ENCODE assay signal across 8 cellular contexts in the genomic region with DNA sequence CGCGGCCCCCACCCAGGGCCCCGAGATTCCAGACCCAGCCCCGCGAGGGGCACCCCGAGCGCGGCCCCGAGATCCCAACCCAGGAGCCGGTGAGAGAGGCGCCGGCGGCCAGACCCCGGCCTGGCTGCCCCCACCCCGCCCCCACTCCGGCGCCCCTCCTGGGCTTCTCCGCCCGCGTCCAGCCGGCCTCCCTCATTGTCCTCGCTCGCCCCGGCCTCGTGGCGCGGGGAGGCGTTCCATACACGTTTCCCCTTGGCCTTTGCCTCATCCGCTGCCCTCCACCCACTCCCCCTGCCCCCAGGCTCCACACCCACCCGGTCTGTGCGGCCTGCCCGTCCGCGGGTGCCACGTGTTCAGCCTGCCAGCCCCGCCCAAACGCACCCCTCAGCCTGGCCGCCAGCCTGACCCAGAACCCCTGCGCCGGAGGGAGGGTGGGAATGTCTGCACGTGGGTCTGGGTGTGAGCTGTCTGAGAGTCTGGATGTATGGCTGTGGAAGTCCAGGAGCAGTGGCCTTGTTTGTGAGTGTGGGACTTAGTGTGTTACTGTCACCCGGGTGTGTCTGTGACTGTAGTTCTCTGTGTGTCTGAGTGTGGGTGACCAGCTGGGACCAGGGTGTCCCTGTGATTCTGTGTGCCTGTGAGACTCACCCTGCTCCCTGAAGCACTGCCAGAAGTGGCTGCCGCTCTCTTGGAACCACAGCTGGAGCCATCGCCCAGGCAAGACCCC. TPM values are rescaled to one million over a fixed set of nuclear protein-coding genes. Genes with fewer than 3 reads are reported as not detected.
DNase-seq lines count a peak whose midpoint lies in the region; ATAC-seq, FAIRE-seq and TF ChIP-seq lines count a peak whose summit lies in the region.

No MANE protein-coding gene starts in this region.

- no peak overlapping the region for H2AFZ ChIP-seq in OCI-LY7 (ENCODE audit: low read length)
- H2AFZ ChIP-seq in GM12878 (ENCODE audit: control insufficient read depth, low read depth, low read length) = peak overlapping the region; percentile 29

- BruUV-seq in OCI-LY7 (replicated peaks; lab: Mats Ljungman, UMichigan) (no TSS peak), GM12878 (replicated peaks; lab: Mats Ljungman, UMichigan) (no TSS peak)

- 0 out of 2 replicates have a peak, but pooled peaks cover 9% of the 10 kb centered on the region for H4K20me1 ChIP-seq in OCI-LY7 (ENCODE audit: insufficient read depth, low read length)
- H4K20me1 ChIP-seq in GM12878 (ENCODE audit: control insufficient read depth, insufficient read depth) = no peaks in the 10 kb centered on the region

- CTCF ChIA-PET in OCI-LY7 (lab: Charles Lee; ENCODE audit: unreplicated experiment) = no interaction called here
- CTCF ChIA-PET in GM12878 (lab: Yijun Ruan, JAX) = no interaction called here

- no peak overlapping the region for H3K27ac ChIP-seq in OCI-LY7 (ENCODE audit: low read depth, low read length, poor library complexity, severe bottlenecking)
- no peak overlapping the region; the same call in 1 of the 2 replicates for H3K27ac ChIP-seq in GM12878 (ENCODE audit: control insufficient read depth, insufficient read depth)

- in situ Hi-C loops in ACHN (cut with HindIII; ENCODE audit: low pct_ligation_motif_present, low pct_unique_long_range_greater_than_20kb, low sequenced_read_pairs) (no loop called here), GM12878 (cut with MboI) (no loop called here)

- intact Hi-C loops in OCI-LY7 (cut with micrococcal nuclease; ENCODE audit: unreplicated experiment) = no loop called here
- intact Hi-C loops in GM12878 (cut with micrococcal nuclease; ENCODE audit: unreplicated experiment) = no loop called here

- FAIRE-seq in GM12891 (lab: Jason Lieb, UNC) (peak; percentile 73), GM12878 (lab: Jason Lieb, UNC) (peak; percentile 74)

- WGBS in GM12878 (ENCODE audit: insufficient coverage, insufficient replicate concordance, low lambda C conversion rate, missing lambda C conversion rate) = 2% methylated on average over 14 of the region's 45 CpGs

- H3K4me3 ChIP-seq in OCI-LY7 (ENCODE audit: low read depth, low read length, poor library complexity, severe bottlenecking) = no peak overlapping the region
- H3K4me3 ChIP-seq in GM12878 = peak overlapping the region; percentile 74

- TF ChIP-seq CTCF in OCI-LY7 (conservative IDR thresholded peaks at IDR 0.05; ENCODE audit: low read length) (no peak), GM12878 (IDR thresholded peaks at IDR 0.05 in 2 of 3, conservative IDR thresholded peaks at IDR 0.05 in 1 of 3; ENCODE audit: control insufficient read depth in 2 of 3, extremely low read depth in 1 of 3, insufficient read depth in 1 of 3, low read depth in 3 of 3, low read length in 3 of 3) (no peak)

- RAD21 ChIA-PET in GM12878 (lab: Charles Lee; ENCODE audit: unreplicated experiment) = interaction anchor here (0.7 kb wide), 1 partner anchor 216 kb away, joined by 3 read pairs; no protein-coding TSS in a partner anchor

- DNase-seq in ACHN (peak; percentile 25), GM12891 (ENCODE audit: insufficient read length, low spot score) (no peak), OCI-LY7 (ENCODE audit: low spot score) (no peak), GM12878 (ENCODE audit: low read depth, low spot score) (no peak), iPS-NIHi7 (ENCODE audit: extremely low spot score) (peak; percentile 54), UCSD-AML1 (lab: John Stamatoyannopoulos, UW; ENCODE audit: unreplicated experiment) (no peak)
- peak; percentile 39 for DNase-seq in stimulated activated CD4-positive, alpha-beta T cell treated with anti-CD3 and anti-CD28 coated beads, Interleukin-1b, Interleukin-23, amount 100 ng/mL, for 48 hours

- POLR2A ChIA-PET in OCI-LY7 (lab: Charles Lee) = no interaction called here
- POLR2A ChIA-PET in GM12878 (lab: Charles Lee) = interaction anchor here (0.6 to 0.9 kb wide), 2 partner anchors 14 to 16 kb away, joined by 3 to 5 read pairs; no protein-coding TSS in a partner anchor

- no peaks in the 10 kb centered on the region for H3K9me2 ChIP-seq in OCI-LY7 (ENCODE audit: insufficient read depth, low read length)

- H3K9me3 ChIP-seq in OCI-LY7 (ENCODE audit: low read length) = no peaks in the 10 kb centered on the region
- H3K9me3 ChIP-seq in GM12878 (replicated peaks; ENCODE audit: control insufficient read depth, insufficient read depth, low read length) = no peaks in the 10 kb centered on the region

- H3K27me3 ChIP-seq in GM12878 (replicated peaks in 1 of 2; ENCODE audit: control insufficient read depth in 2 of 2, insufficient read depth in 2 of 2, low read length in 1 of 2) = no peaks in the 10 kb centered on the region

- SMC1A ChIA-PET in GM12878 (lab: Charles Lee; ENCODE audit: uncharacterized antibody, unreplicated experiment) = no interaction called here

- H3K36me3 ChIP-seq in OCI-LY7 (ENCODE audit: insufficient read depth, low read length) (peaks cover 30% of the 10 kb centered on the region), GM12878 (ENCODE audit: control insufficient read depth in 2 of 2, insufficient read depth in 2 of 2, low read length in 1 of 2) (peaks cover under 1 to 7% of the 10 kb centered on the region in 2 experiments)

- H3K79me2 ChIP-seq in OCI-LY7 (ENCODE audit: insufficient read depth, low read depth, low read length) (no peaks in the 10 kb centered on the region; the same call in 1 of the 2 replicates), GM12878 (ENCODE audit: control insufficient read depth, insufficient read depth, low read length) (peaks cover 45% of the 10 kb centered on the region)

- TF ChIP-seq POLR2A in GM12891 (IDR thresholded peaks at IDR 0.05; ENCODE audit: low read depth, low read length) = no peak
- TF ChIP-seq POLR2A in GM12878 (IDR thresholded peaks at IDR 0.05; ENCODE audit: low read depth, low read length) = peak; percentile 71

- ATAC-seq in GM12878 = peak; percentile 51
- no peak for ATAC-seq in GM18909 (IDR thresholded peaks at IDR 0.05; ENCODE audit: poor library complexity, unreplicated experiment)

- TF ChIP-seq EP300 in GM12878 (IDR thresholded peaks at IDR 0.05; ENCODE audit: borderline replicate concordance in 1 of 2, control insufficient read depth in 1 of 2, low read depth in 2 of 2, low read length in 2 of 2) = no peak

- H3K4me2 ChIP-seq in OCI-LY7 (ENCODE audit: low read length) (peak overlapping the region; percentile 34; the same call in 1 of the 2 replicates), GM12878 (ENCODE audit: control insufficient read depth, insufficient read depth) (peak overlapping the region; percentile 96)

- H3K9ac ChIP-seq in GM12878 (ENCODE audit: control insufficient read depth, insufficient read depth, low read length) = peak overlapping the region; percentile 72

- no peak for TF ChIP-seq RAD21 in GM12878 (IDR thresholded peaks at IDR 0.05; ENCODE audit: insufficient read depth, low read depth, low read length)

- H3K4me1 ChIP-seq in OCI-LY7 (ENCODE audit: insufficient read depth, low read length, poor library complexity, severe bottlenecking) (peaks cover 9% of the 10 kb centered on the region), GM12878 (ENCODE audit: control insufficient read depth, insufficient read depth, low read length) (peaks cover 22% of the 10 kb centered on the region)

RNA-seq across cellular contexts. Expression of gene B4GALT2, which starts 0.7 kb away (rescaled TPM):
- 15.6 TPM for polyA plus RNA-seq in GM12891 (2012; ENCODE audit: low read depth, missing spikeins)
- 1.4 and 1.9 TPM in 2 replicates for total RNA-seq in OCI-LY7 (2014; rRNA removed; shearing (Covaris generic))
- total RNA-seq in OCI-LY7 (2022) (0.57 and 0.65 TPM in 2 replicates), GM12878 (2014; rRNA removed) (61.0 and 63.8 TPM in 2 replicates), GM12878 (2014; rRNA removed; fragmentation: Illumina TruSeq; extraction: Trizol) (27.2 and 28.7 TPM in 2 replicates), GM12878 (2021) (45.4 and 47.3 TPM in 2 replicates)
- 15.2 and 15.5 TPM in 2 replicates for total RNA-seq in GM12878 (2013; cell fraction: nucleolus; rRNA removed)
- polyA plus RNA-seq in GM12878 (2011; ENCODE audit: low read depth) = 7.1 TPM
- polyA plus RNA-seq in GM12878 (2011; rRNA removed) (9.8 and 18.0 TPM in 2 replicates), GM12878 (2014; fragmentation: Illumina TruSeq; extraction: Trizol) (18.6 and 30.0 TPM in 2 replicates), GM12878 (2014; fragmentation: Nextera tagmentation; extraction: Ambion mirVana) (1 to 10 TPM in 1 of 2 experiments, under 1 TPM in 1; 0.98 to 2.8 TPM), GM12878 (2014; rRNA removed) (53.5 and 67.0 TPM in 2 replicates), GM12878 (2016; fragmentation: Nextera tagmentation; extraction: Ambion mirVana) (1 to 10 TPM; 7.2 to 9.6 TPM)
- 27.5 and 46.7 TPM in 2 replicates for polyA plus RNA-seq in GM12878 (2011; cell fraction: cytosol; rRNA removed)
- polyA plus RNA-seq in GM12878 (2011; cell fraction: nucleus; rRNA removed) = 22.6 and 26.7 TPM in 2 replicates
- polyA plus RNA-seq in GM12878 (2012) = 19.7 and 20.5 TPM in 2 replicates
- 13.2 and 22.9 TPM in 2 replicates for polyA minus RNA-seq in GM12878 (2011; rRNA and poly(A)+ RNA removed)
- polyA minus RNA-seq in GM12878 (2011; cell fraction: cytosol; rRNA and poly(A)+ RNA removed) = 12.6 and 14.2 TPM in 2 replicates
- 9.3 and 15.2 TPM in 2 replicates for polyA minus RNA-seq in GM12878 (2011; cell fraction: nucleus; rRNA and poly(A)+ RNA removed)

RNA-seq across cellular contexts. Expression of gene ATP6V0B, which starts 4.9 kb away (rescaled TPM):
- 66.5 TPM for polyA plus RNA-seq in GM12891 (2012; ENCODE audit: low read depth, missing spikeins)
- total RNA-seq in OCI-LY7 (2014; rRNA removed; shearing (Covaris generic)) = 62.0 and 97.1 TPM in 2 replicates
- total RNA-seq in OCI-LY7 (2022) = 58.9 and 68.4 TPM in 2 replicates
- 39.3 and 44.3 TPM in 2 replicates for total RNA-seq in GM12878 (2013; cell fraction: nucleolus; rRNA removed)
- 176 and 177 TPM in 2 replicates for total RNA-seq in GM12878 (2014; rRNA removed)
- total RNA-seq in GM12878 (2014; rRNA removed; fragmentation: Illumina TruSeq; extraction: Trizol) = 70.0 and 75.8 TPM in 2 replicates
- total RNA-seq in GM12878 (2021) = 115 and 120 TPM in 2 replicates
- polyA plus RNA-seq in GM12878 (2011; ENCODE audit: low read depth) = 59.4 TPM
- 72.2 and 132 TPM in 2 replicates for polyA plus RNA-seq in GM12878 (2011; rRNA removed)
- 218 and 285 TPM in 2 replicates for polyA plus RNA-seq in GM12878 (2011; cell fraction: cytosol; rRNA removed)
- polyA plus RNA-seq in GM12878 (2011; cell fraction: nucleus; rRNA removed) = 267 and 300 TPM in 2 replicates
- polyA plus RNA-seq in GM12878 (2012) = 76.2 and 83.3 TPM in 2 replicates
- polyA plus RNA-seq in GM12878 (2014; fragmentation: Illumina TruSeq; extraction: Trizol) = 30.1 and 70.5 TPM in 2 replicates
- polyA plus RNA-seq in GM12878 (2014; fragmentation: Nextera tagmentation; extraction: Ambion mirVana) = 100 to 1,000 TPM in 1 of 2 experiments, 10 to 100 TPM in 1; 65.3 to 157 TPM
- polyA plus RNA-seq in GM12878 (2014; rRNA removed) = 156 and 159 TPM in 2 replicates
- 100 to 1,000 TPM; 247 to 250 TPM for polyA plus RNA-seq in GM12878 (2016; fragmentation: Nextera tagmentation; extraction: Ambion mirVana)
- polyA minus RNA-seq in GM12878 (2011; rRNA and poly(A)+ RNA removed) = 82.2 and 119 TPM in 2 replicates
- 35.1 and 43.2 TPM in 2 replicates for polyA minus RNA-seq in GM12878 (2011; cell fraction: cytosol; rRNA and poly(A)+ RNA removed)
- 65.8 and 94.1 TPM in 2 replicates for polyA minus RNA-seq in GM12878 (2011; cell fraction: nucleus; rRNA and poly(A)+ RNA removed)

RNA-seq across cellular contexts. Expression of gene DPH2, which starts 9.9 kb away (rescaled TPM):
- polyA plus RNA-seq in GM12891 (2012; ENCODE audit: low read depth, missing spikeins) = 25.5 TPM
- 42.1 and 45.6 TPM in 2 replicates for total RNA-seq in OCI-LY7 (2014; rRNA removed; shearing (Covaris generic))
- total RNA-seq in OCI-LY7 (2022) (21.6 and 28.6 TPM in 2 replicates), GM12878 (2014; rRNA removed) (67.2 and 75.1 TPM in 2 replicates), GM12878 (2014; rRNA removed; fragmentation: Illumina TruSeq; extraction: Trizol) (32.2 and 37.9 TPM in 2 replicates), GM12878 (2021) (58.0 and 60.1 TPM in 2 replicates)
- 40.0 and 46.8 TPM in 2 replicates for total RNA-seq in GM12878 (2013; cell fraction: nucleolus; rRNA removed)
- polyA plus RNA-seq in GM12878 (2011; ENCODE audit: low read depth) = 16.1 TPM
- polyA plus RNA-seq in GM12878 (2011; rRNA removed) (30.7 and 44.0 TPM in 2 replicates), GM12878 (2014; fragmentation: Illumina TruSeq; extraction: Trizol) (22.4 and 43.2 TPM in 2 replicates), GM12878 (2014; fragmentation: Nextera tagmentation; extraction: Ambion mirVana) (10 to 100 TPM; 13.1 to 14.3 TPM), GM12878 (2014; rRNA removed) (74.5 and 76.2 TPM in 2 replicates), GM12878 (2016; fragmentation: Nextera tagmentation; extraction: Ambion mirVana) (10 to 100 TPM; 76.6 to 82.9 TPM)
- polyA plus RNA-seq in GM12878 (2011; cell fraction: cytosol; rRNA removed) = 72.9 and 90.9 TPM in 2 replicates
- polyA plus RNA-seq in GM12878 (2011; cell fraction: nucleus; rRNA removed) = 240 and 297 TPM in 2 replicates
- polyA plus RNA-seq in GM12878 (2012) = 28.3 and 30.7 TPM in 2 replicates
- polyA minus RNA-seq in GM12878 (2011; rRNA and poly(A)+ RNA removed) = 41.1 and 68.5 TPM in 2 replicates
- 18.2 and 18.3 TPM in 2 replicates for polyA minus RNA-seq in GM12878 (2011; cell fraction: cytosol; rRNA and poly(A)+ RNA removed)
- 79.7 and 117 TPM in 2 replicates for polyA minus RNA-seq in GM12878 (2011; cell fraction: nucleus; rRNA and poly(A)+ RNA removed)

RNA-seq across cellular contexts. Expression of gene CCDC24, which starts 11.7 kb away (rescaled TPM):
- polyA plus RNA-seq in GM12891 (2012; ENCODE audit: low read depth, missing spikeins) = 1.6 TPM
- total RNA-seq in OCI-LY7 (2014; rRNA removed; shearing (Covaris generic)) = 1.9 and 8.9 TPM in 2 replicates
- total RNA-seq in OCI-LY7 (2022) = 4.6 and 9.2 TPM in 2 replicates
- total RNA-seq in GM12878 (2013; cell fraction: nucleolus; rRNA removed) = 2.7 and 3.3 TPM in 2 replicates
- total RNA-seq in GM12878 (2014; rRNA removed) = 1.6 and 2.2 TPM in 2 replicates
- 0.67 and 0.78 TPM in 2 replicates for total RNA-seq in GM12878 (2014; rRNA removed; fragmentation: Illumina TruSeq; extraction: Trizol)
- 2.2 and 3.1 TPM in 2 replicates for total RNA-seq in GM12878 (2021)
- polyA plus RNA-seq in GM12878 (2011; ENCODE audit: low read depth) = 0.34 TPM
- polyA plus RNA-seq in GM12878 (2011; rRNA removed) = 0.49 and 1.0 TPM in 2 replicates
- polyA plus RNA-seq in GM12878 (2011; cell fraction: cytosol; rRNA removed) = 1.8 TPM in 2 replicates
- polyA plus RNA-seq in GM12878 (2011; cell fraction: nucleus; rRNA removed) = 5.3 and 6.6 TPM in 2 replicates
- polyA plus RNA-seq in GM12878 (2012) = 1.4 and 1.5 TPM in 2 replicates
- polyA plus RNA-seq in GM12878 (2014; fragmentation: Illumina TruSeq; extraction: Trizol) = 0.59 and 1.0 TPM in 2 replicates
- under 1 TPM in 1 of 2 experiments, not detected in 1; 0.18 TPM for polyA plus RNA-seq in GM12878 (2014; fragmentation: Nextera tagmentation; extraction: Ambion mirVana)
- 2.1 and 4.2 TPM in 2 replicates for polyA plus RNA-seq in GM12878 (2014; rRNA removed)
- 1 to 10 TPM; 1.6 to 1.7 TPM for polyA plus RNA-seq in GM12878 (2016; fragmentation: Nextera tagmentation; extraction: Ambion mirVana)
- 0.22 and 0.67 TPM in 2 replicates for polyA minus RNA-seq in GM12878 (2011; rRNA and poly(A)+ RNA removed)
- 0.94 TPM in 1 of 2 replicates, not detected in the other for polyA minus RNA-seq in GM12878 (2011; cell fraction: cytosol; rRNA and poly(A)+ RNA removed)
- 1.2 TPM in 2 replicates for polyA minus RNA-seq in GM12878 (2011; cell fraction: nucleus; rRNA and poly(A)+ RNA removed)

RNA-seq across cellular contexts. Expression of gene IPO13, which starts 32.9 kb away (rescaled TPM):
- 9.3 TPM for polyA plus RNA-seq in GM12891 (2012; ENCODE audit: low read depth, missing spikeins)
- 13.1 and 17.8 TPM in 2 replicates for total RNA-seq in OCI-LY7 (2014; rRNA removed; shearing (Covaris generic))
- total RNA-seq in OCI-LY7 (2022) (24.1 and 26.5 TPM in 2 replicates), GM12878 (2014; rRNA removed) (18.2 and 18.4 TPM in 2 replicates), GM12878 (2014; rRNA removed; fragmentation: Illumina TruSeq; extraction: Trizol) (7.3 and 10.1 TPM in 2 replicates), GM12878 (2021) (22.1 and 26.6 TPM in 2 replicates)
- total RNA-seq in GM12878 (2013; cell fraction: nucleolus; rRNA removed) = 9.0 and 13.3 TPM in 2 replicates
- 4.5 TPM for polyA plus RNA-seq in GM12878 (2011; ENCODE audit: low read depth)
- polyA plus RNA-seq in GM12878 (2011; rRNA removed) (5.6 and 9.3 TPM in 2 replicates), GM12878 (2014; fragmentation: Illumina TruSeq; extraction: Trizol) (8.5 and 14.0 TPM in 2 replicates), GM12878 (2014; fragmentation: Nextera tagmentation; extraction: Ambion mirVana) (1 to 10 TPM; 7.1 to 9.5 TPM), GM12878 (2014; rRNA removed) (16.5 and 17.9 TPM in 2 replicates), GM12878 (2016; fragmentation: Nextera tagmentation; extraction: Ambion mirVana) (10 to 100 TPM; 21.5 TPM)
- 19.2 TPM in 2 replicates for polyA plus RNA-seq in GM12878 (2011; cell fraction: cytosol; rRNA removed)
- polyA plus RNA-seq in GM12878 (2011; cell fraction: nucleus; rRNA removed) = 29.3 and 36.2 TPM in 2 replicates
- polyA plus RNA-seq in GM12878 (2012) = 8.2 and 9.6 TPM in 2 replicates
- polyA minus RNA-seq in GM12878 (2011; rRNA and poly(A)+ RNA removed) = 24.2 and 29.7 TPM in 2 replicates
- 8.6 and 16.2 TPM in 2 replicates for polyA minus RNA-seq in GM12878 (2011; cell fraction: cytosol; rRNA and poly(A)+ RNA removed)
- 8.7 and 14.9 TPM in 2 replicates for polyA minus RNA-seq in GM12878 (2011; cell fraction: nucleus; rRNA and poly(A)+ RNA removed)

Comparison
In these comparisons a context has a peak if more than half of its experiments do, and no peak if none do; other contexts are left out.
1. DNase-seq: peak in ACHN (single experiment), iPS-NIHi7 (single experiment) and stimulated activated CD4-positive, alpha-beta T cell treated with anti-CD3 and anti-CD28 coated beads, Interleukin-1b, Interleukin-23, amount 100 ng/mL, for 48 hours (single experiment); none in GM12891 (single experiment), OCI-LY7 (single experiment), GM12878 (single experiment) and UCSD-AML1 (single experiment).
2. RNA of gene B4GALT2, which starts 0.7 kb away (total RNA-seq): 15.2 to 63.8 TPM in GM12878; 0.57 to 1.9 TPM in OCI-LY7; every median in the first group is over 4 times any median in the second.